ENCODE assay signal across 8 cellular contexts in the genomic region with DNA sequence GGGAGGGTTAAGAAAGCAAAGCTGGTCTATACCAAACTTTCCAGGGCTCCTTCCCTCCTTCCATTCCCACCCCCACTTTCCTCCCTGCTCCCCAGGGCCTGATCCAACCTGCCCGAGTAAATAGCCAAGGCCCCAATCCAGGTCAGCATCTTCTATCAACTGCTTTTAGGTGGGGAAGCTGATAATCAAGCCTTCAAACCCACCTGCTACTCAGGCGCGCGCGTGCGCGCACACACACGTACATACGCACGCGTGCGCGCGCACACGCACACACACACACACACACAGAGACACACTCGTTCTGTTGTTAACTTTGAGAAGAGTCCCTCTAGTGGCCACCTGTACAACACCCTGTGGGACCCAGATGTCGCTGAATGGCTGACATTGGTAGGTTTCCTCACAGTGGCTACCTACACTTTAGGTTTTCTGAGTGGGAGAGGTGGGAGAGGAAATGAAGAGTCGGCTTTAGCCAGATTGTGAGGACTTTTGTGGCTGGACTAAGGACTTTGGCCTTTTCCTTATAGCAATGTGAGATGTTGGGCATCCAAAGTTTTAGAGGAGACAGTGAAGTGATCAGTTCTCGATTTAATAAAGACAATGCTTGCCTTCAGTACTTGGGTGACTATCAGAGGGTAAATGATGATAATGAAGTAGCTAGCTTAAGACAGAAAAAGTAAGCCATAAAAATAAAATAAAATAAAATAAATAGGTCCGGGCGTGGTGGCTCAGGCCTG. TPM values are rescaled to one million over a fixed set of nuclear protein-coding genes. Genes with fewer than 3 reads are reported as not detected.
DNase-seq lines count a peak whose midpoint lies in the region; TF ChIP-seq lines count a peak whose summit lies in the region.

No MANE protein-coding gene starts in this region.

- no peak overlapping the region for H3K27ac ChIP-seq in ascending aorta

- H3K27me3 ChIP-seq in ascending aorta, result no peaks in the 10 kb centered on the region

- peak; percentile 50 for DNase-seq in NCI-H2196 (lab: John Stamatoyannopoulos, UW; ENCODE audit: unreplicated experiment)
- no peak for DNase-seq in NCI-H2196 treated with DMSO at 0.1 percent for 48 hours (lab: John Stamatoyannopoulos, UW; ENCODE audit: unreplicated experiment)
- DNase-seq in HuH-7 (ENCODE audit: low spot score), result peak; percentile 91
- peak in 3 of 5 donors; percentile 10 to 81 (median 41) for DNase-seq in T-helper 1 cell
- DNase-seq in ascending aorta (ENCODE audit: low spot score in 2 of 2), result peak; percentile 21 to 71
- peak; percentile 86 for DNase-seq in iPS-NIHi7 (ENCODE audit: extremely low spot score)
- peak; percentile 18 to 26 for DNase-seq in stimulated activated CD4-positive, alpha-beta T cell treated with anti-CD3 and anti-CD28 coated beads, Interleukin-1b, Interleukin-23, amount 100 ng/mL, for 4 hours (ENCODE audit: low read depth in 2 of 2)
- no peak for DNase-seq in UCSD-AML1 (lab: John Stamatoyannopoulos, UW; ENCODE audit: unreplicated experiment)

- H3K9me3 ChIP-seq in ascending aorta, result no peaks in the 10 kb centered on the region

- TF ChIP-seq CTCF in ascending aorta (IDR thresholded peaks at IDR 0.05), result peak; percentile 41 to 53 (median 43)

- intact Hi-C loops in ascending aorta (cut with DNase I), result no loop called here

- no peak overlapping the region for H3K4me3 ChIP-seq in ascending aorta

- H3K36me3 ChIP-seq in ascending aorta, result no peaks in the 10 kb centered on the region

- no peaks in the 10 kb centered on the region for H3K4me1 ChIP-seq in ascending aorta

RNA-seq across cellular contexts. Expression of gene TLN2, which starts 45.4 kb away (rescaled TPM):
- 30.3 TPM for total RNA-seq in ascending aorta

Comparison
In these comparisons a context has a peak if more than half of its experiments do, and no peak if none do; other contexts are left out.
1. DNase-seq: peak in NCI-H2196 (single experiment), HuH-7 (single experiment), T-helper 1 cell (3 of 5), ascending aorta (2 of 2), iPS-NIHi7 (single experiment) and stimulated activated CD4-positive, alpha-beta T cell treated with anti-CD3 and anti-CD28 coated beads, Interleukin-1b, Interleukin-23, amount 100 ng/mL, for 4 hours (2 of 2); none in NCI-H2196 treated with DMSO at 0.1 percent for 48 hours (single experiment) and UCSD-AML1 (single experiment).